In genomic region chr15:57565326-57565725, GRCh38 we compare ENCODE assay signal across 9 cellular contexts. TPM values are rescaled to one million over a fixed set of nuclear protein-coding genes. Genes with fewer than 3 reads are reported as not detected.
A peak's percentile ranks its signal among the peaks of the same experiment; 100 is the strongest.
DNase-seq lines count a peak whose midpoint lies in the region; ATAC-seq and TF ChIP-seq lines count a peak whose summit lies in the region.
"Had no signal": no experiment of that assay in that cellular context is flagged by ENCODE, and none has a peak within 500 bp of the region (broad histone marks: within the 10 kb centered on the region; RNA-seq: fewer than 3 reads in every experiment).

No MANE protein-coding gene starts in this region.

- H3K27me3 Mint-ChIP-seq in activated CD4-positive, alpha-beta T cell treated with anti-CD3 and anti-CD28 coated beads for 36 hours: peaks cover 6% of the 10 kb centered on the region
- H3K27me3 Mint-ChIP-seq in T-cell (peaks cover 4 to 11% of the 10 kb centered on the region in 2 donors), MCF 10A (ENCODE audit: insufficient read depth, unreplicated experiment) (no peaks in the 10 kb centered on the region), Caco-2 (ENCODE audit: insufficient read depth, unreplicated experiment) (no peaks in the 10 kb centered on the region)

- peak; percentile 50 for DNase-seq in activated CD4-positive, alpha-beta T cell treated with anti-CD3 and anti-CD28 coated beads for 36 hours
- no peak for DNase-seq in activated CD4-positive, alpha-beta T cell treated with anti-CD3 and anti-CD28 coated beads for 1 hour
- DNase-seq in T-cell: peak in 31 of 34 experiments; percentile 28 to 82 (median 57)
- DNase-seq in MCF 10A (ENCODE audit: unreplicated experiment): peak; percentile 53
- DNase-seq in stimulated activated CD8-positive, alpha-beta memory T cell treated with anti-CD3 and anti-CD28 coated beads, Interleukin-4, amount 100 ng/mL, for 48 hours: peak; percentile 28
- DNase-seq in RKO (ENCODE audit: low spot score): no peak
- no peak for DNase-seq in Caco-2

- TF ChIP-seq CTCF in MCF 10A (IDR thresholded peaks at IDR 0.05; ENCODE audit: unreplicated experiment): no peak
- no peak for TF ChIP-seq CTCF in Caco-2 (IDR thresholded peaks at IDR 0.05; ENCODE audit: insufficient read depth in 1 of 2, low read depth in 1 of 2, low read length in 1 of 2, severe bottlenecking in 1 of 2, unreplicated experiment in 1 of 2)

- no TSS peak for BruUV-seq in MCF 10A (replicated peaks; lab: Mats Ljungman, UMichigan)
- BruUV-seq in Caco-2 (replicated peaks; lab: Mats Ljungman, UMichigan): no TSS peak

- H3K36me3 Mint-ChIP-seq in activated CD4-positive, alpha-beta T cell treated with anti-CD3 and anti-CD28 coated beads for 36 hours (ENCODE audit: low read depth): peaks cover 1% of the 10 kb centered on the region
- H3K36me3 Mint-ChIP-seq in T-cell (no peaks in the 10 kb centered on the region), MCF 10A (ENCODE audit: insufficient read depth, unreplicated experiment) (no peaks in the 10 kb centered on the region), Caco-2 (ENCODE audit: insufficient read depth, unreplicated experiment) (no peaks in the 10 kb centered on the region)

- POLR2A ChIA-PET in activated CD4-positive, alpha-beta T cell treated with anti-CD3 and anti-CD28 coated beads for 36 hours (lab: Charles Lee): no interaction called here
- POLR2A ChIA-PET in T-cell (lab: Charles Lee) (no interaction called here), MCF 10A (lab: Yijun Ruan, JAX) (interaction anchor here (1.2 to 2.2 kb wide), 2 partner anchors 28 to 46 kb away, joined by 5 to 16 read pairs; no protein-coding TSS in a partner anchor), Caco-2 (lab: Charles Lee) (no interaction called here)

- intact Hi-C loops in activated CD4-positive, alpha-beta T cell treated with anti-CD3 and anti-CD28 coated beads for 36 hours (cut with DNase I, micrococcal nuclease): no loop called here
- intact Hi-C loops in MCF 10A (cut with micrococcal nuclease): no loop called here
- intact Hi-C loops in Caco-2 (cut with micrococcal nuclease; ENCODE audit: unreplicated experiment): loop anchor here (10.0 kb wide), 1 partner anchor 169 kb away; no protein-coding TSS in a partner anchor

- H3K27me3 ChIP-seq in Caco-2 (replicated peaks; ENCODE audit: control insufficient read depth, insufficient read depth, low read length): no peaks in the 10 kb centered on the region

- peaks cover 6% of the 10 kb centered on the region for H3K4me1 ChIP-seq in Caco-2

- H3K27ac Mint-ChIP-seq in activated CD4-positive, alpha-beta T cell treated with anti-CD3 and anti-CD28 coated beads for 36 hours: no peak overlapping the region
- peak overlapping the region; percentile 65 to 66 for H3K27ac Mint-ChIP-seq in T-cell
- peak overlapping the region; percentile 40 for H3K27ac Mint-ChIP-seq in MCF 10A (ENCODE audit: low read depth, unreplicated experiment)
- no peak overlapping the region for H3K27ac Mint-ChIP-seq in Caco-2 (ENCODE audit: unreplicated experiment)

- CTCF ChIA-PET in activated CD4-positive, alpha-beta T cell treated with anti-CD3 and anti-CD28 coated beads for 36 hours (lab: Charles Lee): interaction anchor here (0.6 to 1.9 kb wide), 5 partner anchors 9 to 140 kb away, joined by 3 to 6 read pairs (median 3); no protein-coding TSS in a partner anchor
- CTCF ChIA-PET in T-cell (lab: Charles Lee): interaction anchor here (0.6 to 1.4 kb wide), 2 partner anchors 212 to 294 kb away, joined by 4 to 6 read pairs; no protein-coding TSS in a partner anchor
- CTCF ChIA-PET in MCF 10A (lab: Yijun Ruan, JAX): interaction anchor here (1.2 to 17.5 kb wide), 2 partner anchors 23 to 45 kb away, joined by 3 to 297 read pairs; no protein-coding TSS in a partner anchor
- CTCF ChIA-PET in Caco-2 (lab: Charles Lee): interaction anchor here (0.6 kb wide), 1 partner anchor 1274 kb away, joined by 3 read pairs; no protein-coding TSS in a partner anchor

- no peak overlapping the region for H3K4me3 ChIP-seq in Caco-2 (ENCODE audit: low read depth, low read length)

- no peaks in the 10 kb centered on the region for H3K36me3 ChIP-seq in Caco-2 (ENCODE audit: control insufficient read depth, insufficient read depth, low read length)
- H3K36me3 ChIP-seq: neutrophil had no signal

- H3K9me3 ChIP-seq in Caco-2: no peaks in the 10 kb centered on the region
- H3K9me3 ChIP-seq: neutrophil had no signal

- no peaks in the 10 kb centered on the region for H3K9me3 Mint-ChIP-seq in activated CD4-positive, alpha-beta T cell treated with anti-CD3 and anti-CD28 coated beads for 36 hours (ENCODE audit: low read depth)
- H3K9me3 Mint-ChIP-seq in T-cell (no peaks in the 10 kb centered on the region), MCF 10A (ENCODE audit: unreplicated experiment) (no peaks in the 10 kb centered on the region), Caco-2 (ENCODE audit: unreplicated experiment) (no peaks in the 10 kb centered on the region)

- H3K4me3 Mint-ChIP-seq in activated CD4-positive, alpha-beta T cell treated with anti-CD3 and anti-CD28 coated beads for 36 hours: no peak overlapping the region
- H3K4me3 Mint-ChIP-seq in T-cell (peak overlapping the region in 2 of 3 donors; percentile 34 to 62), MCF 10A (ENCODE audit: unreplicated experiment) (no peak overlapping the region), Caco-2 (ENCODE audit: unreplicated experiment) (no peak overlapping the region)

- ATAC-seq in activated CD4-positive, alpha-beta T cell treated with anti-CD3 and anti-CD28 coated beads for 36 hours: peak; percentile 19
- ATAC-seq in T-cell (replicated peaks in 1 of 4): peak; percentile 40 to 97 (median 54)
- ATAC-seq in GM19395 (IDR thresholded peaks at IDR 0.05; ENCODE audit: unreplicated experiment): no peak

- peaks cover 35% of the 10 kb centered on the region for H3K4me1 Mint-ChIP-seq in activated CD4-positive, alpha-beta T cell treated with anti-CD3 and anti-CD28 coated beads for 36 hours
- H3K4me1 Mint-ChIP-seq in T-cell (peaks cover 34 to 64% (median 39%) of the 10 kb centered on the region in 3 donors), MCF 10A (ENCODE audit: insufficient read depth, unreplicated experiment) (peaks cover 22% of the 10 kb centered on the region), Caco-2 (ENCODE audit: low read depth, unreplicated experiment) (peaks cover 2% of the 10 kb centered on the region)

RNA-seq across cellular contexts. Expression of gene MYZAP, which starts 26.4 kb away (rescaled TPM):
- under 1 TPM; 0.11 TPM for total RNA-seq in activated CD4-positive, alpha-beta T cell treated with anti-CD3 and anti-CD28 coated beads for 36 hours
- total RNA-seq in T-cell: 1 to 10 TPM in 2 of 5 donors, under 1 TPM in 3; 0.58 to 1.9 (median 0.82) TPM
- 0.96 and 1.3 TPM in 2 replicates for total RNA-seq in MCF 10A (2022)
- total RNA-seq in Caco-2 (2022): 4.3 and 6.4 TPM in 2 replicates

Comparison
In these comparisons a context has a peak if more than half of its experiments do, and no peak if none do; other contexts are left out.
1. DNase-seq: peak in activated CD4-positive, alpha-beta T cell treated with anti-CD3 and anti-CD28 coated beads for 36 hours (single experiment), T-cell (31 of 34), MCF 10A (single experiment) and stimulated activated CD8-positive, alpha-beta memory T cell treated with anti-CD3 and anti-CD28 coated beads, Interleukin-4, amount 100 ng/mL, for 48 hours (single experiment); none in activated CD4-positive, alpha-beta T cell treated with anti-CD3 and anti-CD28 coated beads for 1 hour (single experiment), RKO (single experiment) and Caco-2 (0 of 2).
2. H3K27ac Mint-ChIP-seq: peak in T-cell (2 of 2) and MCF 10A (single experiment); none in activated CD4-positive, alpha-beta T cell treated with anti-CD3 and anti-CD28 coated beads for 36 hours (single experiment) and Caco-2 (single experiment).
3. H3K4me3 Mint-ChIP-seq: peak in T-cell (2 of 3); none in activated CD4-positive, alpha-beta T cell treated with anti-CD3 and anti-CD28 coated beads for 36 hours (single experiment), MCF 10A (single experiment) and Caco-2 (single experiment).